Comparison of ENCODE assay signal across 8 cellular contexts in genomic region chrX:48972214-48973164, GRCh38. TPM values are rescaled to one million over a fixed set of nuclear protein-coding genes. Genes with fewer than 3 reads are reported as not detected.
DNase-seq lines count a peak whose midpoint lies in the region; ATAC-seq and TF ChIP-seq lines count a peak whose summit lies in the region.

No MANE protein-coding gene starts in this region.

- DNase-seq in DMS53 treated with DMSO at 0.1 percent for 48 hours (lab: John Stamatoyannopoulos, UW; ENCODE audit: unreplicated experiment) (peak; percentile 36), IMR-90 (peak; percentile 41), T-cell (peak in 18 of 34 experiments; percentile 1 to 35 (median 16)), dorsolateral prefrontal cortex (peak in 5 of 10 donors; percentile 23 to 57 (median 38)), right lobe of liver (peak in 1 of 3 donors; percentile 54), stromal cell of bone marrow (ENCODE audit: low read depth) (peak; percentile 18), HK-2 (ENCODE audit: unreplicated experiment) (no peak)

- no peaks in the 10 kb centered on the region for H3K9me3 Mint-ChIP-seq in T-cell

- H3K27ac Mint-ChIP-seq in T-cell: no peak overlapping the region

- H4K8ac ChIP-seq in IMR-90 (ENCODE audit: low read depth in 2 of 2, low read length in 2 of 2): peak overlapping the region in 1 of 2 experiments; percentile 1; a peak in 1 of 4 replicates

- dilution Hi-C loops in IMR-90 (cut with HindIII; ENCODE audit: low sequenced_read_pairs, unreplicated experiment): no loop called here

- no peak overlapping the region for H2BK20ac ChIP-seq in IMR-90 (ENCODE audit: low read depth, low read length)

- H2AK5ac ChIP-seq in IMR-90 (ENCODE audit: low read depth, low read length): peak overlapping the region; percentile 45; the same call in 1 of the 2 replicates

- peak overlapping the region; percentile 86 for H3K4me2 ChIP-seq in IMR-90 (ENCODE audit: low read depth, low read length)

- H3K27me3 ChIP-seq in IMR-90 (ENCODE audit: control insufficient read depth, insufficient read depth, low read length) (no peaks in the 10 kb centered on the region), dorsolateral prefrontal cortex (peaks cover 0 to 54% (median 8%) of the 10 kb centered on the region in 45 donors), right lobe of liver (no peaks in the 10 kb centered on the region)

- no peak overlapping the region for H2BK120ac ChIP-seq in IMR-90 (ENCODE audit: low read depth, low read length)

- ATAC-seq in IMR-90 (ENCODE audit: low read depth) (peak; percentile 65), T-cell (replicated peaks in 1 of 4) (peak; percentile 46 to 58 (median 48)), right lobe of liver (peak; percentile 55 to 81 (median 73)), HG03432 (IDR thresholded peaks at IDR 0.05; ENCODE audit: unreplicated experiment) (no peak)

- peaks cover 9% of the 10 kb centered on the region for H3K36me3 ChIP-seq in IMR-90 (ENCODE audit: control insufficient read depth, insufficient read depth, low read length)
- peaks cover 0 to 18% (median 7%) of the 10 kb centered on the region in 4 donors for H3K36me3 ChIP-seq in right lobe of liver

- H3K4me1 Mint-ChIP-seq in T-cell: peaks cover 6 to 22% (median 18%) of the 10 kb centered on the region in 3 donors

- peak overlapping the region; percentile 50 for H3K4me3 ChIP-seq in IMR-90 (ENCODE audit: insufficient read depth, low read depth, low read length)
- H3K4me3 ChIP-seq in dorsolateral prefrontal cortex: peak overlapping the region in 54 of 59 donors; percentile 7 to 64 (median 44)
- no peak overlapping the region for H3K4me3 ChIP-seq in right lobe of liver

- intact Hi-C loops in IMR-90 (cut with micrococcal nuclease): loop anchor here (1.0 kb wide), 1 partner anchor 71 kb away; the partner anchor contains the start of gene TFE3
- intact Hi-C loops in dorsolateral prefrontal cortex (cut with DNase I): no loop called here
- intact Hi-C loops in right lobe of liver (cut with DNase I): no loop called here

- CTCF ChIA-PET in IMR-90 (lab: Yijun Ruan, JAX): interaction anchor here (0.6 to 1.3 kb wide), 3 partner anchors 11 to 116 kb away, joined by 3 to 4 read pairs (median 4); no protein-coding TSS in a partner anchor
- CTCF ChIA-PET in T-cell (lab: Charles Lee): interaction anchor here in 1 of 2 donors (0.7 kb wide), 1 partner anchor 71 kb away, joined by 4 read pairs; no protein-coding TSS in a partner anchor

- peak overlapping the region; percentile 3 for H2AFZ ChIP-seq in IMR-90 (replicated peaks; ENCODE audit: low read length, poor library complexity)

- in situ Hi-C loops in IMR-90 (cut with MboI; ENCODE audit: low sequenced_read_pairs): loop anchor here (25.0 kb wide), 1 partner anchor 90 kb away; the partner anchor contains the start of genes CCDC120 and PRAF2

- no peaks in the 10 kb centered on the region for H3K9me1 ChIP-seq in IMR-90 (ENCODE audit: insufficient read depth, low read length)

- peak overlapping the region; percentile 28 to 58 (median 57) for H3K4me3 Mint-ChIP-seq in T-cell

- 0 out of 2 replicates have a peak overlapping the region, but pooled peaks have one; percentile 5 for H3K27ac ChIP-seq in IMR-90 (ENCODE audit: insufficient read depth, low read length)
- H3K27ac ChIP-seq in dorsolateral prefrontal cortex: peak overlapping the region in 21 of 59 donors; percentile 2 to 72 (median 37)
- no peak overlapping the region for H3K27ac ChIP-seq in right lobe of liver

- no peaks in the 10 kb centered on the region for H3K79me1 ChIP-seq in IMR-90 (ENCODE audit: low read depth in 1 of 2, low read length in 2 of 2)

- TF ChIP-seq POLR2A in IMR-90 (IDR thresholded peaks at IDR 0.05; ENCODE audit: low read depth, low read length) (no peak), right lobe of liver (IDR thresholded peaks at IDR 0.05) (no peak)

- TF ChIP-seq RAD21 in IMR-90 (IDR thresholded peaks at IDR 0.05; ENCODE audit: low read length): 0 out of 2 replicates have a peak, but pooled peaks have one; percentile 21

- BruUV-seq in IMR-90 (replicated peaks; lab: Mats Ljungman, UMichigan): no TSS peak

- H4K91ac ChIP-seq in IMR-90 (ENCODE audit: insufficient read depth, low read depth, low read length): no peak overlapping the region

- peak overlapping the region; percentile 66 for H3K9ac ChIP-seq in IMR-90 (ENCODE audit: low read depth, low read length)

- peak overlapping the region; percentile 27; the same call in 1 of the 2 replicates for H3K18ac ChIP-seq in IMR-90 (ENCODE audit: low read depth, low read length)

- H2BK5ac ChIP-seq in IMR-90 (ENCODE audit: low read depth, low read length, poor library complexity, severe bottlenecking): no peak overlapping the region

- H4K5ac ChIP-seq in IMR-90 (ENCODE audit: low read depth, low read length): peak overlapping the region; percentile 46

- no peak overlapping the region for H3K4ac ChIP-seq in IMR-90 (ENCODE audit: low read depth, low read length)

- peaks cover 14% of the 10 kb centered on the region for H3K36me3 Mint-ChIP-seq in T-cell

- no peak overlapping the region for H3K56ac ChIP-seq in IMR-90 (ENCODE audit: extremely low read depth, insufficient read depth, low read length)

- H2AK9ac ChIP-seq in IMR-90 (replicated peaks; ENCODE audit: low read depth, low read length, poor library complexity): no peak overlapping the region

- H3K23ac ChIP-seq in IMR-90 (ENCODE audit: low read depth, low read length): no peak overlapping the region

- peak; percentile 48 for TF ChIP-seq CTCF in IMR-90 (conservative IDR thresholded peaks at IDR 0.05; ENCODE audit: low read depth, low read length)
- peak in 54 of 56 donors; percentile 13 to 62 (median 44) for TF ChIP-seq CTCF in dorsolateral prefrontal cortex (IDR thresholded peaks at IDR 0.05 in 54 of 56, conservative IDR thresholded peaks at IDR 0.05 in 2 of 56; ENCODE audit: low read depth in 1 of 56, partially characterized antibody in 56 of 56)
- peak; percentile 28 to 54 (median 49) for TF ChIP-seq CTCF in right lobe of liver (IDR thresholded peaks at IDR 0.05)

- 0 out of 2 replicates have a peak, but pooled peaks cover 2% of the 10 kb centered on the region for H3K9me3 ChIP-seq in IMR-90 (ENCODE audit: control insufficient read depth, insufficient read depth, low read length)
- H3K9me3 ChIP-seq in right lobe of liver: no peaks in the 10 kb centered on the region

- H4K20me1 ChIP-seq in IMR-90 (ENCODE audit: insufficient read depth, low read length): no peaks in the 10 kb centered on the region

- no peak overlapping the region for H2BK15ac ChIP-seq in IMR-90 (ENCODE audit: low read depth, low read length)

- 45 to 100% methylated on average over 2 to 4 of the region's 13 CpGs for WGBS in IMR-90 (ENCODE audit: extremely low coverage in 2 of 2, insufficient read length in 1 of 2), 2 experiments
- 29% methylated on average over 7 of the region's 13 CpGs for WGBS in right lobe of liver (ENCODE audit: insufficient coverage, low coverage, low lambda C conversion rate, missing lambda C conversion rate)

- peaks cover 0 to 11% of the 10 kb centered on the region in 2 donors for H3K27me3 Mint-ChIP-seq in T-cell

- no peak overlapping the region for H3K14ac ChIP-seq in IMR-90 (replicated peaks; ENCODE audit: low read depth, low read length)

- H3K4me1 ChIP-seq in IMR-90 (ENCODE audit: control insufficient read depth, insufficient read depth, low read length): peaks cover 4% of the 10 kb centered on the region; the same call in 1 of the 2 replicates
- H3K4me1 ChIP-seq in right lobe of liver: no peaks in the 10 kb centered on the region

- POLR2A ChIA-PET in IMR-90 (lab: Charles Lee; ENCODE audit: unreplicated experiment): no interaction called here
- POLR2A ChIA-PET in T-cell (lab: Charles Lee): interaction anchor here in 1 of 2 donors (0.7 to 1.0 kb wide), 2 partner anchors 14 to 16 kb away, joined by 3 read pairs; partner anchors contain the start of gene OTUD5

TF ChIP-seq in IMR-90, 13 proteins besides CTCF, POLR2A, EP300 and RAD21 (continues in another document):
- TF ChIP-seq CHD1 (IDR thresholded peaks at IDR 0.05; ENCODE audit: low read depth, low read length) (no peak), USF2 (IDR thresholded peaks at IDR 0.05; ENCODE audit: low read depth, low read length) (no peak)

RNA-seq across cellular contexts. Expression of gene KCND1, which starts 0.8 kb away (rescaled TPM):
- total RNA-seq in IMR-90 (2012; rRNA removed) (0.28 and 0.36 TPM in 2 replicates), T-cell (1 to 10 TPM in 4 of 5 donors, under 1 TPM in 1; 0.85 to 3.7 (median 2.6) TPM), dorsolateral prefrontal cortex (10 to 100 TPM in 2 of 120 experiments, 1 to 10 TPM in 118; 2.8 to 11.3 (median 4.6) TPM), right lobe of liver (1 to 10 TPM in 1 of 6 experiments, under 1 TPM in 5; 0.31 to 1.2 (median 0.46) TPM)
- polyA plus RNA-seq in IMR-90 (2012; rRNA removed): 1.8 and 1.9 TPM in 2 replicates
- 1.0 and 2.2 TPM in 2 replicates for polyA plus RNA-seq in IMR-90 (2012; cell fraction: cytosol; rRNA removed)
- 5.1 and 6.4 TPM in 2 replicates for polyA plus RNA-seq in IMR-90 (2012; cell fraction: nucleus; rRNA removed; ENCODE audit: low replicate concordance)

RNA-seq across cellular contexts. Expression of gene OTUD5, which starts 15.1 kb away (rescaled TPM):
- total RNA-seq in IMR-90 (2012; rRNA removed) (30.6 and 31.7 TPM in 2 replicates), T-cell (10 to 100 TPM; 87.2 to 92.5 (median 89.7) TPM), dorsolateral prefrontal cortex (10 to 100 TPM; 54.9 to 94.8 (median 73.2) TPM), right lobe of liver (10 to 100 TPM; 14.4 to 24.1 (median 21.6) TPM)
- 48.3 and 50.4 TPM in 2 replicates for polyA plus RNA-seq in IMR-90 (2012; rRNA removed)
- polyA plus RNA-seq in IMR-90 (2012; cell fraction: cytosol; rRNA removed): 38.0 and 48.9 TPM in 2 replicates
- 99.0 and 150 TPM in 2 replicates for polyA plus RNA-seq in IMR-90 (2012; cell fraction: nucleus; rRNA removed; ENCODE audit: low replicate concordance)

RNA-seq across cellular contexts. Expression of gene GRIPAP1, which starts 29.6 kb away (rescaled TPM):
- total RNA-seq in IMR-90 (2012; rRNA removed): 17.9 and 20.8 TPM in 2 replicates
- 21.4 and 25.0 TPM in 2 replicates for polyA plus RNA-seq in IMR-90 (2012; rRNA removed)
- 14.3 and 14.7 TPM in 2 replicates for polyA plus RNA-seq in IMR-90 (2012; cell fraction: cytosol; rRNA removed)
- polyA plus RNA-seq in IMR-90 (2012; cell fraction: nucleus; rRNA removed; ENCODE audit: low replicate concordance): 70.1 and 115 TPM in 2 replicates
- 100 to 1,000 TPM in 3 of 5 donors, 10 to 100 TPM in 2; 85.2 to 123 (median 104) TPM for total RNA-seq in T-cell
- total RNA-seq in dorsolateral prefrontal cortex: 100 to 1,000 TPM in 117 of 120 experiments, 10 to 100 TPM in 3; 95.2 to 201 (median 126) TPM
- 10 to 100 TPM; 15.3 to 32.1 (median 22.0) TPM for total RNA-seq in right lobe of liver

RNA-seq across cellular contexts. Expression of gene PIM2, which starts 53.7 kb away (rescaled TPM):
- total RNA-seq in IMR-90 (2012; rRNA removed) (6.9 and 7.3 TPM in 2 replicates), T-cell (100 to 1,000 TPM; 152 to 325 (median 160) TPM), dorsolateral prefrontal cortex (10 to 100 TPM in 115 of 120 experiments, 1 to 10 TPM in 5; 7.8 to 30.4 (median 15.2) TPM), right lobe of liver (1 to 10 TPM; 1.7 to 8.8 (median 6.8) TPM)
- polyA plus RNA-seq in IMR-90 (2012; rRNA removed): 8.1 and 9.4 TPM in 2 replicates
- polyA plus RNA-seq in IMR-90 (2012; cell fraction: cytosol; rRNA removed): 4.8 and 6.5 TPM in 2 replicates
- polyA plus RNA-seq in IMR-90 (2012; cell fraction: nucleus; rRNA removed; ENCODE audit: low replicate concordance): 19.3 and 20.5 TPM in 2 replicates

Comparison
In these comparisons a context has a peak if more than half of its experiments do, and no peak if none do; other contexts are left out.
1. H3K4me3 ChIP-seq: peak in IMR-90 (single experiment) and dorsolateral prefrontal cortex (54 of 59); none in right lobe of liver (0 of 3).
2. Peak in every context shown above with its lines, with median percentiles within 50 percentile points of each other: CTCF ChIP-seq.